Comparison of ENCODE assay signal across 15 cellular contexts in genomic region chr4:2825184-2825506, GRCh38. TPM values are rescaled to one million over a fixed set of nuclear protein-coding genes. Genes with fewer than 3 reads are reported as not detected.
DNase-seq lines count a peak whose midpoint lies in the region; ATAC-seq, FAIRE-seq and TF ChIP-seq lines count a peak whose summit lies in the region.
"Had no signal": no experiment of that assay in that cellular context is flagged by ENCODE, and none has a peak within 500 bp of the region (broad histone marks: within the 10 kb centered on the region; RNA-seq: fewer than 3 reads in every experiment).

No MANE protein-coding gene starts in this region.

- H3K36me3 Mint-ChIP-seq in activated CD4-positive, alpha-beta memory T cell treated with anti-CD3 and anti-CD28 coated beads for 36 hours, result peaks cover 30% of the 10 kb centered on the region
- H3K36me3 Mint-ChIP-seq in activated CD4-positive, alpha-beta memory T cell treated with anti-CD3 and anti-CD28 coated beads, Interleukin-2, amount 10 ng/mL, durations not matched to agents 7 days and 5 days (ENCODE audit: low read depth), result peaks cover 62% of the 10 kb centered on the region
- peaks cover 14% of the 10 kb centered on the region for H3K36me3 Mint-ChIP-seq in natural killer cell treated with Interleukin-12 subunit alpha and Interleukin-12 subunit beta and Interleukin-15 and Interleukin-18, amount 100 ng/mL, for 72 hours
- no peaks in the 10 kb centered on the region for H3K36me3 Mint-ChIP-seq in natural killer cell
- peaks cover 34% of the 10 kb centered on the region for H3K36me3 Mint-ChIP-seq in endothelial cell (ENCODE audit: low read depth, unreplicated experiment)

- no peak for FAIRE-seq in H54 (lab: Jason Lieb, UNC)

- no peak for ATAC-seq in natural killer cell treated with Interleukin-12 subunit alpha and Interleukin-12 subunit beta and Interleukin-15 and Interleukin-18, amount 100 ng/mL, for 72 hours
- no peak for ATAC-seq in natural killer cell

- no peaks in the 10 kb centered on the region for H3K27me3 Mint-ChIP-seq in activated CD4-positive, alpha-beta memory T cell treated with anti-CD3 and anti-CD28 coated beads for 36 hours
- H3K27me3 Mint-ChIP-seq in activated CD4-positive, alpha-beta memory T cell treated with anti-CD3 and anti-CD28 coated beads, Interleukin-2, amount 10 ng/mL, durations not matched to agents 7 days and 5 days, result no peaks in the 10 kb centered on the region
- no peaks in the 10 kb centered on the region for H3K27me3 Mint-ChIP-seq in natural killer cell treated with Interleukin-12 subunit alpha and Interleukin-12 subunit beta and Interleukin-15 and Interleukin-18, amount 100 ng/mL, for 72 hours
- H3K27me3 Mint-ChIP-seq in natural killer cell (ENCODE audit: low read depth in 2 of 2) (no peaks in the 10 kb centered on the region), endothelial cell (ENCODE audit: unreplicated experiment) (peaks cover 24% of the 10 kb centered on the region)

- no peak for TF ChIP-seq POLR2A in H54 (IDR thresholded peaks at IDR 0.05; ENCODE audit: low read depth, low read length)

- intact Hi-C loops in activated CD4-positive, alpha-beta memory T cell treated with anti-CD3 and anti-CD28 coated beads for 36 hours (cut with micrococcal nuclease), result no loop called here
- intact Hi-C loops in natural killer cell (cut with micrococcal nuclease), result no loop called here

- TF ChIP-seq CTCF in natural killer cell (IDR thresholded peaks at IDR 0.05) (no peak), endothelial cell (IDR thresholded peaks at IDR 0.05; ENCODE audit: unreplicated experiment) (no peak)

- H3K4me3 Mint-ChIP-seq in activated CD4-positive, alpha-beta memory T cell treated with anti-CD3 and anti-CD28 coated beads for 36 hours, result no peak overlapping the region
- H3K4me3 Mint-ChIP-seq in activated CD4-positive, alpha-beta memory T cell treated with anti-CD3 and anti-CD28 coated beads, Interleukin-2, amount 10 ng/mL, durations not matched to agents 7 days and 5 days, result no peak overlapping the region
- H3K4me3 Mint-ChIP-seq in natural killer cell treated with Interleukin-12 subunit alpha and Interleukin-12 subunit beta and Interleukin-15 and Interleukin-18, amount 100 ng/mL, for 72 hours, result no peak overlapping the region
- no peak overlapping the region for H3K4me3 Mint-ChIP-seq in natural killer cell
- H3K4me3 Mint-ChIP-seq in endothelial cell (ENCODE audit: unreplicated experiment), result peak overlapping the region; percentile 82
- H3K4me3 Mint-ChIP-seq: H9 had no signal

- H3K9me3 Mint-ChIP-seq in activated CD4-positive, alpha-beta memory T cell treated with anti-CD3 and anti-CD28 coated beads for 36 hours, result no peaks in the 10 kb centered on the region
- peaks cover 7% of the 10 kb centered on the region for H3K9me3 Mint-ChIP-seq in activated CD4-positive, alpha-beta memory T cell treated with anti-CD3 and anti-CD28 coated beads, Interleukin-2, amount 10 ng/mL, durations not matched to agents 7 days and 5 days
- no peaks in the 10 kb centered on the region for H3K9me3 Mint-ChIP-seq in natural killer cell treated with Interleukin-12 subunit alpha and Interleukin-12 subunit beta and Interleukin-15 and Interleukin-18, amount 100 ng/mL, for 72 hours
- H3K9me3 Mint-ChIP-seq in natural killer cell (no peaks in the 10 kb centered on the region), endothelial cell (ENCODE audit: unreplicated experiment) (no peaks in the 10 kb centered on the region)
- H3K9me3 Mint-ChIP-seq: H9 had no signal

- peak overlapping the region; percentile 30 for H3K27ac Mint-ChIP-seq in activated CD4-positive, alpha-beta memory T cell treated with anti-CD3 and anti-CD28 coated beads for 36 hours
- no peak overlapping the region for H3K27ac Mint-ChIP-seq in activated CD4-positive, alpha-beta memory T cell treated with anti-CD3 and anti-CD28 coated beads, Interleukin-2, amount 10 ng/mL, durations not matched to agents 7 days and 5 days
- no peak overlapping the region for H3K27ac Mint-ChIP-seq in natural killer cell treated with Interleukin-12 subunit alpha and Interleukin-12 subunit beta and Interleukin-15 and Interleukin-18, amount 100 ng/mL, for 72 hours
- H3K27ac Mint-ChIP-seq in natural killer cell, result no peak overlapping the region
- peak overlapping the region; percentile 57 for H3K27ac Mint-ChIP-seq in endothelial cell (ENCODE audit: unreplicated experiment)
- H3K27ac Mint-ChIP-seq: H9 had no signal

- POLR2A ChIA-PET in activated CD4-positive, alpha-beta memory T cell treated with anti-CD3 and anti-CD28 coated beads for 36 hours (lab: Charles Lee), result no interaction called here
- POLR2A ChIA-PET in activated CD4-positive, alpha-beta memory T cell treated with anti-CD3 and anti-CD28 coated beads, Interleukin-2, amount 10 ng/mL, durations not matched to agents 7 days and 5 days (lab: Charles Lee), result no interaction called here

- no peaks in the 10 kb centered on the region for H3K4me1 Mint-ChIP-seq in activated CD4-positive, alpha-beta memory T cell treated with anti-CD3 and anti-CD28 coated beads for 36 hours (ENCODE audit: low read depth)
- peaks cover 3% of the 10 kb centered on the region for H3K4me1 Mint-ChIP-seq in activated CD4-positive, alpha-beta memory T cell treated with anti-CD3 and anti-CD28 coated beads, Interleukin-2, amount 10 ng/mL, durations not matched to agents 7 days and 5 days
- H3K4me1 Mint-ChIP-seq in natural killer cell treated with Interleukin-12 subunit alpha and Interleukin-12 subunit beta and Interleukin-15 and Interleukin-18, amount 100 ng/mL, for 72 hours (ENCODE audit: low read depth in 2 of 2), result peaks cover 14 to 37% of the 10 kb centered on the region in 2 donors
- H3K4me1 Mint-ChIP-seq in natural killer cell, result peaks cover 18 to 70% of the 10 kb centered on the region in 2 donors
- H3K4me1 Mint-ChIP-seq in endothelial cell (ENCODE audit: unreplicated experiment), result peaks cover 13% of the 10 kb centered on the region

- CTCF ChIA-PET in activated CD4-positive, alpha-beta memory T cell treated with anti-CD3 and anti-CD28 coated beads for 36 hours (lab: Charles Lee), result no interaction called here
- CTCF ChIA-PET in activated CD4-positive, alpha-beta memory T cell treated with anti-CD3 and anti-CD28 coated beads, Interleukin-2, amount 10 ng/mL, durations not matched to agents 7 days and 5 days (lab: Charles Lee), result no interaction called here

- no peak for DNase-seq in activated CD4-positive, alpha-beta memory T cell treated with anti-CD3 and anti-CD28 coated beads for 36 hours
- DNase-seq in activated CD4-positive, alpha-beta memory T cell treated with anti-CD3 and anti-CD28 coated beads, Interleukin-2, amount 10 ng/mL, durations not matched to agents 7 days and 5 days, result no peak
- peak; percentile 20 for DNase-seq in natural killer cell treated with Interleukin-12 subunit alpha and Interleukin-12 subunit beta and Interleukin-15 and Interleukin-18, amount 100 ng/mL, for 72 hours (ENCODE audit: low spot score)
- DNase-seq in natural killer cell (no peak), endothelial cell (ENCODE audit: low spot score) (no peak), NCI-H226 (no peak), H54 (ENCODE audit: insufficient read length, low spot score) (no peak), NCI-H2171 (lab: John Stamatoyannopoulos, UW) (no peak)
- DNase-seq: AML-193, DMS79 treated with DMSO at 0.1 percent for 48 hours, H9, NCI-H1105 treated with DMSO at 0.1 percent for 48 hours, NCI-H1694 treated with DMSO at 0.1 percent for 48 hours, NCI-H510A treated with DMSO at 0.1 percent for 48 hours, NCI-H774 had no signal

RNA-seq across cellular contexts. Expression of gene ADD1, which starts 18.5 kb away (rescaled TPM):
- 100 to 1,000 TPM; 212 TPM for total RNA-seq in activated CD4-positive, alpha-beta memory T cell treated with anti-CD3 and anti-CD28 coated beads for 36 hours
- 100 to 1,000 TPM; 266 to 277 TPM for total RNA-seq in activated CD4-positive, alpha-beta memory T cell treated with anti-CD3 and anti-CD28 coated beads, Interleukin-2, amount 10 ng/mL, durations not matched to agents 7 days and 5 days
- total RNA-seq in natural killer cell treated with Interleukin-12 subunit alpha and Interleukin-12 subunit beta and Interleukin-15 and Interleukin-18, amount 100 ng/mL, for 72 hours, result 100 to 1,000 TPM; 259 to 291 TPM
- 100 to 1,000 TPM; 383 to 465 (median 452) TPM for total RNA-seq in natural killer cell
- 337 TPM for total RNA-seq in endothelial cell (ENCODE audit: unreplicated experiment)

RNA-seq across cellular contexts. Expression of gene SH3BP2, which starts 32.3 kb away (rescaled TPM):
- total RNA-seq in activated CD4-positive, alpha-beta memory T cell treated with anti-CD3 and anti-CD28 coated beads for 36 hours, result 10 to 100 TPM; 55.9 to 62.8 TPM
- 10 to 100 TPM; 77.0 to 80.3 TPM for total RNA-seq in activated CD4-positive, alpha-beta memory T cell treated with anti-CD3 and anti-CD28 coated beads, Interleukin-2, amount 10 ng/mL, durations not matched to agents 7 days and 5 days
- total RNA-seq in natural killer cell treated with Interleukin-12 subunit alpha and Interleukin-12 subunit beta and Interleukin-15 and Interleukin-18, amount 100 ng/mL, for 72 hours, result 100 to 1,000 TPM; 121 to 129 TPM
- total RNA-seq in natural killer cell (100 to 1,000 TPM; 213 to 283 (median 221) TPM), endothelial cell (ENCODE audit: unreplicated experiment) (150 TPM)

Comparison
In these comparisons a context has a peak if more than half of its experiments do, and no peak if none do; other contexts are left out.
1. H3K27ac Mint-ChIP-seq: peak in activated CD4-positive, alpha-beta memory T cell treated with anti-CD3 and anti-CD28 coated beads for 36 hours (single experiment) and endothelial cell (single experiment); none in activated CD4-positive, alpha-beta memory T cell treated with anti-CD3 and anti-CD28 coated beads, Interleukin-2, amount 10 ng/mL, durations not matched to agents 7 days and 5 days (single experiment), natural killer cell treated with Interleukin-12 subunit alpha and Interleukin-12 subunit beta and Interleukin-15 and Interleukin-18, amount 100 ng/mL, for 72 hours (0 of 2) and natural killer cell (0 of 2).